8 cellular contexts compared by ENCODE assay signal in the genomic region with DNA sequence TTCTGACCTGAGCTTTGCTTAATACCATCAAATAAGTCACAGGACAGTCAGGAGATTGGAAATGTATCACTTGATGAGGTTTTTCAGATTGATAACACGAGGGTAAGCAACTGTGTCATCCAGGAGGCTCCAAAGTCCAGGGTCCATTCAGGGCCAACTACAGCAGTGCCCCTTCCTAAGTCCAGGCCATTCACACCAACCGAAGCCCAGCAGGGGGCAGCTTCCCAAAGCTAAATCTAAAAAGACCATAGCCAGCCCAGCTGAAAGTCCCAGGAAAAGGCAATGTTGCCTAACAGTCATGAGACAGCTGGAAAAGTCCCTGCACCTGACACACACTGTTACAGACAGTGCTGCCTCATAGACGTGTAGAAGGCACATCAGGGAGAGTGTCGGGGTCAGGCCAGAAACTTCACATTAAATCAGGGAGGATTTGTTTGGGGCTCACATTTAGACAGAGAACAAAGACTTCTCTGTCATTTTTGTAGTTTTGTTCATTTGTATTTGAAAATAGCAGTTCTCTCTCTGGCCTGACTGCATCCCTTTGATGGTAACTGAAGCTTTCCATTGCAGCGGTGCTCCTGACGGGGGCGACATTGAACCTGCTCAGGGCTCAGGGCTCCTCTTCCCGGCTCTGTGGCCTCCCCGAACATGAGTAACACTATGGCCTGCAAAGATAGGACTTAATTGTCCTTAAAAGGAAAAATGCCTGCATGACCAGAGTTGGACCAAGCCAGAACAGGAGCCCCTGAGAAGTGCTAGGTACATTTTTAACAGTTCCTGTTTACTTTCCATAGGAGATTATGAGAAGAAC.
A peak's percentile ranks its signal among the peaks of the same experiment; 100 is the strongest.
DNase-seq lines count a peak whose midpoint lies in the region; ATAC-seq and TF ChIP-seq lines count a peak whose summit lies in the region.

No MANE protein-coding gene starts in this region.

- H4K91ac ChIP-seq in neuronal stem cell (ENCODE audit: low read depth, low read length, poor library complexity), result no peak overlapping the region

- no peak overlapping the region for H3K4me2 ChIP-seq in neuronal stem cell (ENCODE audit: insufficient read depth, low read length, poor library complexity, severe bottlenecking)

- H3K23ac ChIP-seq in neuronal stem cell (ENCODE audit: low read depth, low read length, poor library complexity), result no peak overlapping the region

- H3K27ac ChIP-seq in foreskin keratinocyte, result no peak overlapping the region
- H3K27ac ChIP-seq in neuronal stem cell (replicated peaks; ENCODE audit: low read length), result no peak overlapping the region

- H3K4ac ChIP-seq in neuronal stem cell (ENCODE audit: low read length), result no peak overlapping the region

- TF ChIP-seq CTCF in foreskin keratinocyte (conservative IDR thresholded peaks at IDR 0.05), result peak; percentile 59

- H3K27me3 ChIP-seq in foreskin keratinocyte (no peaks in the 10 kb centered on the region), neuronal stem cell (ENCODE audit: control insufficient read depth in 3 of 3, insufficient read depth in 3 of 3, low read depth in 1 of 3, low read length in 3 of 3) (no peaks in the 10 kb centered on the region)

- H2BK120ac ChIP-seq in neuronal stem cell (ENCODE audit: low read depth, low read length), result no peak overlapping the region

- no peak overlapping the region for H4K8ac ChIP-seq in neuronal stem cell (ENCODE audit: low read depth, low read length)

- no peaks in the 10 kb centered on the region for H3K79me1 ChIP-seq in neuronal stem cell (ENCODE audit: low read depth, low read length)

- H2AK5ac ChIP-seq in neuronal stem cell (ENCODE audit: low read depth, low read length), result no peak overlapping the region

- no peak overlapping the region for H3K18ac ChIP-seq in neuronal stem cell (ENCODE audit: low read length)

- no peak overlapping the region for H2BK12ac ChIP-seq in neuronal stem cell (ENCODE audit: low read length)

- H3K4me3 ChIP-seq in neuronal stem cell (ENCODE audit: low read length in 2 of 2), result no peak overlapping the region

- peak; percentile 41 to 46 for ATAC-seq in activated CD4-positive, CD25-positive, alpha-beta regulatory T cell treated with anti-CD3 and anti-CD28 coated beads, Interleukin-2, amount 50 U/mL, for 24 hours
- ATAC-seq in HG02763 (IDR thresholded peaks at IDR 0.05; ENCODE audit: unreplicated experiment) (peak; percentile 78), foreskin keratinocyte (peak; percentile 82)

- no peak overlapping the region for H3K9ac ChIP-seq in neuronal stem cell (ENCODE audit: low read depth, low read length, poor library complexity)

- H2AFZ ChIP-seq in neuronal stem cell (ENCODE audit: low read length), result no peak overlapping the region

- no CpG with 5 or more reads among the region's 9 CpGs for WGBS in neuronal stem cell (ENCODE audit: extremely low coverage in 2 of 2, insufficient read length in 2 of 2, insufficient replicate concordance in 1 of 2), 2 donors

- no peak overlapping the region for H2BK15ac ChIP-seq in neuronal stem cell (ENCODE audit: low read length)

- DNase-seq in activated CD4-positive, CD25-positive, alpha-beta regulatory T cell (lab: John Stamatoyannopoulos, UW), result no peak
- DNase-seq in NCI-H2107 treated with DMSO at 0.1 percent for 48 hours (lab: John Stamatoyannopoulos, UW; ENCODE audit: unreplicated experiment) (peak; percentile 31), activated T-cell treated with anti-CD3 and anti-CD28 coated beads for 4 hours (peak; percentile 7), foreskin keratinocyte (peak in 1 of 2 donors; percentile 57), neuronal stem cell (ENCODE audit: low spot score) (peak; percentile 54), activated gamma-delta T cell (lab: John Stamatoyannopoulos, UW) (no peak)

- H3K14ac ChIP-seq in neuronal stem cell (ENCODE audit: low read length), result no peak overlapping the region

- H3K9me3 ChIP-seq in neuronal stem cell (replicated peaks in 1 of 2; ENCODE audit: control insufficient read depth in 2 of 2, insufficient read depth in 1 of 2, low read depth in 1 of 2, low read length in 2 of 2), result peaks cover 2 to 5% of the 10 kb centered on the region in 2 donors

- no peaks in the 10 kb centered on the region for H3K36me3 ChIP-seq in neuronal stem cell (replicated peaks in 1 of 2; ENCODE audit: control insufficient read depth in 2 of 2, insufficient read depth in 2 of 2, low read length in 2 of 2)

- no peak overlapping the region for H2BK5ac ChIP-seq in neuronal stem cell (ENCODE audit: low read length)

- no peaks in the 10 kb centered on the region for H3K4me1 ChIP-seq in foreskin keratinocyte
- peaks cover 6 to 18% of the 10 kb centered on the region in 2 donors for H3K4me1 ChIP-seq in neuronal stem cell (ENCODE audit: control insufficient read depth in 2 of 2, insufficient read depth in 1 of 2, low read depth in 1 of 2, low read length in 2 of 2)

Comparison
In these comparisons a context has a peak if more than half of its experiments do, and no peak if none do; other contexts are left out.
1. DNase-seq: peak in NCI-H2107 treated with DMSO at 0.1 percent for 48 hours (single experiment), activated T-cell treated with anti-CD3 and anti-CD28 coated beads for 4 hours (single experiment) and neuronal stem cell (single experiment); none in activated CD4-positive, CD25-positive, alpha-beta regulatory T cell (0 of 4) and activated gamma-delta T cell (single experiment).
2. Peak in every context shown above with its lines, with median percentiles within 50 percentile points of each other: ATAC-seq.